Comparison of ENCODE assay signal across 1 cellular context in the genomic region with DNA sequence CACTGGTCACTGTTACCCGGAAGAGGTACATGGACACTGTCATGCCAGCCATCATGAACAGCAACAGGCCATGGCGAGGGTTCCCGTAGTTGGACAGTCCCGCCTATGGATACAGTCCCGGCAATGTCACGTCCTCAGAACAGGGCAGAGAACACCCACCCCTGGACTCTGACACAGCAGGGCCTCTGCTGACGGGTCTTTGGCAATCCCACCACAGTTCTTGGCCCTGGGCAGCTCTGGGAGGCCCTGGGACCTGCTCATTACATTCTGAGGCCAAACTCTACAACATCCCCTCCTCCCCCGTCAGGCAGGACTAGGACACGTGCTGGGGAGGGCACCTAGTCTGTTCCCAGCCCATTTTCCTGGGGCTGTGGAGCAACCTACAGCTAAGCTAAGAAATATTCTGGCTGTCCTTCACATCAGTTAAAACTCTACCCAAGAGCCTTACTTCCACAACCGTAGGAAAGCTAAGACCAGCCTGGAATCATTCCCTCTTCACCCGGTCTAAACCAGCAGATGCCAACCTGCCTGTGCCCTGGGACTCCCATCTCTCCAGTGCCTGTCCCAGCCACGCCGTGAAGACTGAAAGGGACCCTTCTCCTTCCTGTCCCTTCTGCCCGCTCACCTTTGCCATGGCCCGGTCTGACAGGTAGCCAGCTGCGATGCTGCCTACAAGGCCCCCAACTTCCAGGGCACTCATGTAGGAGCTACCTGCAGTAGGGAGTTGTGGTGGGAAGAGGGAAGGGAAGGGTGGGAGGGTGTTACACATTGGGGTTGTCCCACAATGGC.
A peak's percentile ranks its signal among the peaks of the same experiment; 100 is the strongest.
TF ChIP-seq lines count a peak whose summit lies in the region.

No MANE protein-coding gene starts in this region.

TF ChIP-seq in liver, 16 proteins besides CTCF, POLR2A, EP300 and RAD21:
- TF ChIP-seq NR2F2 (IDR thresholded peaks at IDR 0.05) (no peak), EGR1 (IDR thresholded peaks at IDR 0.05; ENCODE audit: low read depth in 2 of 2) (no peak), HNF4A (conservative IDR thresholded peaks at IDR 0.05) (peak; percentile 75 to 85), JUND (IDR thresholded peaks at IDR 0.05) (peak in 1 of 2 donors; percentile 7), FOXA1 (IDR thresholded peaks at IDR 0.05) (no peak), FOXA2 (IDR thresholded peaks at IDR 0.05) (peak; percentile 48), TAF1 (conservative IDR thresholded peaks at IDR 0.05) (no peak), YY1 (IDR thresholded peaks at IDR 0.05) (no peak), HNF4G (IDR thresholded peaks at IDR 0.05) (peak; percentile 36), SP1 (IDR thresholded peaks at IDR 0.05) (peak; percentile 68), RXRA (IDR thresholded peaks at IDR 0.05) (peak; percentile 54 to 81), GABPA (IDR thresholded peaks at IDR 0.05 in 1 of 2, conservative IDR thresholded peaks at IDR 0.05 in 1 of 2) (peak in 1 of 2 donors; percentile 52)
- TF ChIP-seq, protein P1, sequence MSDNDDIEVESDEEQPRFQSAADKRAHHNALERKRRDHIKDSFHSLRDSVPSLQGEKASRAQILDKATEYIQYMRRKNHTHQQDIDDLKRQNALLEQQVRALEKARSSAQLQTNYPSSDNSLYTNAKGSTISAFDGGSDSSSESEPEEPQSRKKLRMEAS (IDR thresholded peaks at IDR 0.05), result peak; percentile 74
- TF ChIP-seq, protein P2, sequence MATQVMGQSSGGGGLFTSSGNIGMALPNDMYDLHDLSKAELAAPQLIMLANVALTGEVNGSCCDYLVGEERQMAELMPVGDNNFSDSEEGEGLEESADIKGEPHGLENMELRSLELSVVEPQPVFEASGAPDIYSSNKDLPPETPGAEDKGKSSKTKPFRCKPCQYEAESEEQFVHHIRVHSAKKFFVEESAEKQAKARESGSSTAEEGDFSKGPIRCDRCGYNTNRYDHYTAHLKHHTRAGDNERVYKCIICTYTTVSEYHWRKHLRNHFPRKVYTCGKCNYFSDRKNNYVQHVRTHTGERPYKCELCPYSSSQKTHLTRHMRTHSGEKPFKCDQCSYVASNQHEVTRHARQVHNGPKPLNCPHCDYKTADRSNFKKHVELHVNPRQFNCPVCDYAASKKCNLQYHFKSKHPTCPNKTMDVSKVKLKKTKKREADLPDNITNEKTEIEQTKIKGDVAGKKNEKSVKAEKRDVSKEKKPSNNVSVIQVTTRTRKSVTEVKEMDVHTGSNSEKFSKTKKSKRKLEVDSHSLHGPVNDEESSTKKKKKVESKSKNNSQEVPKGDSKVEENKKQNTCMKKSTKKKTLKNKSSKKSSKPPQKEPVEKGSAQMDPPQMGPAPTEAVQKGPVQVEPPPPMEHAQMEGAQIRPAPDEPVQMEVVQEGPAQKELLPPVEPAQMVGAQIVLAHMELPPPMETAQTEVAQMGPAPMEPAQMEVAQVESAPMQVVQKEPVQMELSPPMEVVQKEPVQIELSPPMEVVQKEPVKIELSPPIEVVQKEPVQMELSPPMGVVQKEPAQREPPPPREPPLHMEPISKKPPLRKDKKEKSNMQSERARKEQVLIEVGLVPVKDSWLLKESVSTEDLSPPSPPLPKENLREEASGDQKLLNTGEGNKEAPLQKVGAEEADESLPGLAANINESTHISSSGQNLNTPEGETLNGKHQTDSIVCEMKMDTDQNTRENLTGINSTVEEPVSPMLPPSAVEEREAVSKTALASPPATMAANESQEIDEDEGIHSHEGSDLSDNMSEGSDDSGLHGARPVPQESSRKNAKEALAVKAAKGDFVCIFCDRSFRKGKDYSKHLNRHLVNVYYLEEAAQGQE (IDR thresholded peaks at IDR 0.05), result no peak
- TF ChIP-seq, protein P3, sequence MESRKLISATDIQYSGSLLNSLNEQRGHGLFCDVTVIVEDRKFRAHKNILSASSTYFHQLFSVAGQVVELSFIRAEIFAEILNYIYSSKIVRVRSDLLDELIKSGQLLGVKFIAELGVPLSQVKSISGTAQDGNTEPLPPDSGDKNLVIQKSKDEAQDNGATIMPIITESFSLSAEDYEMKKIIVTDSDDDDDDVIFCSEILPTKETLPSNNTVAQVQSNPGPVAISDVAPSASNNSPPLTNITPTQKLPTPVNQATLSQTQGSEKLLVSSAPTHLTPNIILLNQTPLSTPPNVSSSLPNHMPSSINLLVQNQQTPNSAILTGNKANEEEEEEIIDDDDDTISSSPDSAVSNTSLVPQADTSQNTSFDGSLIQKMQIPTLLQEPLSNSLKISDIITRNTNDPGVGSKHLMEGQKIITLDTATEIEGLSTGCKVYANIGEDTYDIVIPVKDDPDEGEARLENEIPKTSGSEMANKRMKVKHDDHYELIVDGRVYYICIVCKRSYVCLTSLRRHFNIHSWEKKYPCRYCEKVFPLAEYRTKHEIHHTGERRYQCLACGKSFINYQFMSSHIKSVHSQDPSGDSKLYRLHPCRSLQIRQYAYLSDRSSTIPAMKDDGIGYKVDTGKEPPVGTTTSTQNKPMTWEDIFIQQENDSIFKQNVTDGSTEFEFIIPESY (IDR thresholded peaks at IDR 0.05), result no peak
- TF ChIP-seq, protein P4, sequence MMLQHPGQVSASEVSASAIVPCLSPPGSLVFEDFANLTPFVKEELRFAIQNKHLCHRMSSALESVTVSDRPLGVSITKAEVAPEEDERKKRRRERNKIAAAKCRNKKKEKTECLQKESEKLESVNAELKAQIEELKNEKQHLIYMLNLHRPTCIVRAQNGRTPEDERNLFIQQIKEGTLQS (IDR thresholded peaks at IDR 0.05), result no peak
TF ChIP-seq in liver: peak in this region for 8.
